Comparison of ENCODE assay signal across 17 cellular contexts in the genomic region with DNA sequence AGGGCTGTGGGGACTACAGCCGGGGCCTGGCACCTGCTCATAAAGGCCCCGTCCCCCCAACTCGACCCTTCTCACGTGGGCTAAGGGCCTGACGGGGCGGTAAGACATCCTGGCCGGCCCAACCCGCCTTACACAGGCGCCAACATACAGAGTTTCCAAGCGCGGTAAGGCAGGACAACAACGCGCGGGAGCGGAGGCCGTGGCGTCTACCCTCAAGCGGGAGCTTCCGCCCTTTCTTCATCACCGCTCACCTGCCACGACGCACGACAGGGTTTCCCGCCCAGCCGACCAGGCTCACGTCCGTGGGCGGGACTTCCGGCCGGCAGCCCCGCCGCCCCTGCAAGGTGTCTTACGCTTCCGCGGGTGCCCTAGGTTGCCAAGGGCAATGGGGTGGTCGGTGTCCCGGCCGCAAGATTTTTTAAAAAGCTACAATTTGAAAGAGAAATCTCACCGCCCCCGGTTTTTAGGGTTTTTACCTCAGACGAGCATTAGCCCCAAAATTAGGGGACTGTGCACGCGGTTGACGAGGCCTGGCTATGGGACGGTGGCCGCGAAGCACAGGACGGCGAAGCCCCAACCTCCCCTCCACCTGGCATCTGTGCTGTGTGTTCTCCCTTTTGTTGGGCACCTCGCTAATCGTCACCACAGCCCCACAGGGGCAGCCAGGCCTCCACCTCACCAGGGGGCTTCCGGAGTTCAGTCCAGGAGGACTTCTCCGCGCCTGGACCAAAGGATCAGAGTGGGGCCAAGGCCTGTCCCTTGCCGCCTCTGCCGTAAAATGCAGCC. TPM values are rescaled to one million over a fixed set of nuclear protein-coding genes. Genes with fewer than 3 reads are reported as not detected.
DNase-seq lines count a peak whose midpoint lies in the region; ATAC-seq, FAIRE-seq and TF ChIP-seq lines count a peak whose summit lies in the region.
"Had no signal": no experiment of that assay in that cellular context is flagged by ENCODE, and none has a peak within 500 bp of the region (broad histone marks: within the 10 kb centered on the region; RNA-seq: fewer than 3 reads in every experiment).

A gene with protein sequence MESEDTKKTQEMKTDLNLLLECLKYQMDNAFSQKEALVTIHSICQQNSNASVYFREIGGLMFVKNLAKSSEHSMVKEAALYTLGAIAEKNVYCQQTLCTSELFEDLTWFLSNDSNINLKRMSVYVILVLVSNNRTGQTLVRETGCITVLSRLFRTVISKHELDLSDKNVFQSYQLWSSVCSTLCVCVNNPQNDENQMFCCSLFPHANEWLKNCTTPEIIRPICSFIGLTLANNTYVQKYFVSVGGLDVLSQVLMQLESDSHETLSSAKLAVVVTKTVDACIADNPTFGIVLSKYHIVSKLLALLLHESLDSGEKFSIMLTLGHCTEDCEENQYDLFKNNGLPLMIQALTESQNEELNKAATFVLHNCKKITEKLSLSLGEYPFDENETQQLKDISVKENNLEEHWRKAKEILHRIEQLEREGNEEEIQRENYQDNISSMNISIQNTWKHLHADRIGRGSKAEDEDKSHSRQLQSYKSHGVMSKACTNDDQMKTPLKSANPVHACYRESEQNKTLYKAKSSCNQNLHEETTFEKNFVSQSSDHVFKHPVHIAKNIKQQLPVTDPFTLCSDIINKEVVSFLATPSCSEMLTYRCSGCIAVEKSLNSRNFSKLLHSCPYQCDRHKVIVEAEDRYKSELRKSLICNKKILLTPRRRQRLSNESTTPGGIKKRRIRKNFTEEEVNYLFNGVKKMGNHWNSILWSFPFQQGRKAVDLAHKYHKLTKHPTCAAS (minus strand): TSS at position 265 of the 786 bp plus-strand sequence. CDS start 4,786 bp downstream, outside the sequence.

- H2BK20ac ChIP-seq in H1 (ENCODE audit: low read length) = no peak within 1 kb of the TSS

- H3K36me3 ChIP-seq in DND-41 (ENCODE audit: insufficient read depth, low read length) = peaks cover 47% of the 10 kb centered on the region
- H3K36me3 ChIP-seq in H1 (ENCODE audit: control insufficient read depth in 2 of 4, insufficient read depth in 4 of 4, low read length in 3 of 4) = peaks cover 12 to 39% (median 24%) of the 10 kb centered on the region in 4 experiments

- H4K91ac ChIP-seq in H1 (replicated peaks; ENCODE audit: insufficient read length, low read length) = no peak within 1 kb of the TSS

- H3K79me1 ChIP-seq in H1 (ENCODE audit: low read depth, low read length) = no peaks in the 10 kb centered on the region

- H3K4me1 ChIP-seq in DND-41 (ENCODE audit: insufficient read depth, low read length) = no peaks in the 10 kb centered on the region
- H3K4me1 ChIP-seq in H1 (replicated peaks in 1 of 4; ENCODE audit: control insufficient read depth in 3 of 4, insufficient read depth in 4 of 4, low read length in 3 of 4) = no peaks in the 10 kb centered on the region; a peak in 1 of 7 replicates
- H3K4me1 ChIP-seq: BE2C had no signal

- WGBS in H1 (ENCODE audit: extremely low coverage in 1 of 2, insufficient coverage in 1 of 2, insufficient read length in 1 of 2, insufficient replicate concordance in 2 of 2, low coverage in 1 of 2, low lambda C conversion rate in 2 of 2, missing lambda C conversion rate in 1 of 2), 2 experiments = 92% methylated on average over 48 of the region's 56 CpGs; no CpG with 5 or more reads in 1 of the 2 experiments

- no peak for TF ChIP-seq RAD21 in H1 (IDR thresholded peaks at IDR 0.05 in 1 of 2, conservative IDR thresholded peaks at IDR 0.05 in 1 of 2; ENCODE audit: low read depth in 2 of 2, low read length in 2 of 2)

- H3K4me3 Mint-ChIP-seq in stimulated activated naive B cell treated with anti-CD40 and anti-IgM and Interleukin-4, amounts not matched to agents 10 μg/mL and 1 μg/mL and 100 μg/mL, for 72 hours = no peak within 1 kb of the TSS
- H3K4me3 Mint-ChIP-seq: CD4-positive, alpha-beta T cell had no signal

- no peaks in the 10 kb centered on the region for H3K27me3 Mint-ChIP-seq in stimulated activated naive B cell treated with anti-CD40 and anti-IgM and Interleukin-4, amounts not matched to agents 10 μg/mL and 1 μg/mL and 100 μg/mL, for 72 hours
- H3K27me3 Mint-ChIP-seq: CD4-positive, alpha-beta T cell had no signal

- H4K5ac ChIP-seq in H1 (ENCODE audit: insufficient read length, low read depth, low read length) = no peak within 1 kb of the TSS

- CTCF ChIA-PET in H1 (lab: Charles Lee; ENCODE audit: partially characterized antibody) = interaction anchor here (0.7 to 1.4 kb wide), 3 partner anchors 28 to 1009 kb away, joined by 3 to 5 read pairs (median 4); a partner anchor contains a TSS

- peak within 1 kb of the TSS; percentile 47 for H3K27ac Mint-ChIP-seq in stimulated activated naive B cell treated with anti-CD40 and anti-IgM and Interleukin-4, amounts not matched to agents 10 μg/mL and 1 μg/mL and 100 μg/mL, for 72 hours
- H3K27ac Mint-ChIP-seq: CD4-positive, alpha-beta T cell had no signal

- H3K14ac ChIP-seq in H1 (ENCODE audit: insufficient read length) = no peak within 1 kb of the TSS

- H2BK120ac ChIP-seq in H1 (replicated peaks; ENCODE audit: low read depth, low read length) = no peak within 1 kb of the TSS

- H3K4me2 ChIP-seq in DND-41 (ENCODE audit: insufficient read depth, low read length) (no peak within 1 kb of the TSS), H1 (ENCODE audit: insufficient read depth in 1 of 2, low read depth in 2 of 2, low read length in 2 of 2) (no peak within 1 kb of the TSS)

- H2BK5ac ChIP-seq in H1 (ENCODE audit: low read depth, low read length) = no peak within 1 kb of the TSS

- H2BK12ac ChIP-seq in H1 (ENCODE audit: low read depth, low read length) = no peak within 1 kb of the TSS

- H3K4ac ChIP-seq in H1 (replicated peaks; ENCODE audit: insufficient read length, low read depth, low read length) = no peak within 1 kb of the TSS

- no peak within 1 kb of the TSS for H2AFZ ChIP-seq in DND-41 (ENCODE audit: low read depth, low read length)
- H2AFZ ChIP-seq in H1 (ENCODE audit: low read length) = no peak within 1 kb of the TSS

- H3K9me3 ChIP-seq in DND-41 (ENCODE audit: insufficient read depth, low read length, severe bottlenecking) (no peaks in the 10 kb centered on the region), H1 (ENCODE audit: insufficient read depth in 2 of 2, low read depth in 1 of 2, low read length in 1 of 2) (no peaks in the 10 kb centered on the region)
- H3K9me3 ChIP-seq: BE2C had no signal

- TF ChIP-seq EP300 in H1 (IDR thresholded peaks at IDR 0.05; ENCODE audit: borderline replicate concordance in 1 of 2, low read depth in 2 of 2, low read length in 2 of 2) = no peak

- no peak within 1 kb of the TSS for H2AK5ac ChIP-seq in H1 (ENCODE audit: low read depth, low read length)

- peaks cover 32 to 34% of the 10 kb centered on the region in 2 donors for H3K36me3 Mint-ChIP-seq in stimulated activated naive B cell treated with anti-CD40 and anti-IgM and Interleukin-4, amounts not matched to agents 10 μg/mL and 1 μg/mL and 100 μg/mL, for 72 hours

- H3K23me2 ChIP-seq in H1 (ENCODE audit: low read depth, low read length) = no peaks in the 10 kb centered on the region

- H3K4me1 Mint-ChIP-seq in stimulated activated naive B cell treated with anti-CD40 and anti-IgM and Interleukin-4, amounts not matched to agents 10 μg/mL and 1 μg/mL and 100 μg/mL, for 72 hours = no peaks in the 10 kb centered on the region

- H3K18ac ChIP-seq in H1 (ENCODE audit: extremely low read depth, low read length) = no peak within 1 kb of the TSS

- no peaks in the 10 kb centered on the region for H3K9me3 Mint-ChIP-seq in stimulated activated naive B cell treated with anti-CD40 and anti-IgM and Interleukin-4, amounts not matched to agents 10 μg/mL and 1 μg/mL and 100 μg/mL, for 72 hours
- H3K9me3 Mint-ChIP-seq: CD4-positive, alpha-beta T cell had no signal

- H3K27ac ChIP-seq in DND-41 (ENCODE audit: low read length) = no peak within 1 kb of the TSS
- no peak within 1 kb of the TSS for H3K27ac ChIP-seq in H1 (ENCODE audit: low read depth, low read length)

- H4K8ac ChIP-seq in H1 (ENCODE audit: extremely low read depth, insufficient read depth, low read length) = peak within 1 kb of the TSS; percentile 35; the same call in 1 of the 2 replicates

- H3K9ac ChIP-seq in DND-41 (ENCODE audit: low read depth, low read length) (no peak within 1 kb of the TSS), H1 (replicated peaks in 1 of 4; ENCODE audit: extremely low read depth in 1 of 4, low read depth in 3 of 4, low read length in 3 of 4) (no peak within 1 kb of the TSS)

- TF ChIP-seq CTCF in DND-41 (IDR thresholded peaks at IDR 0.05; ENCODE audit: borderline replicate concordance, extremely low read depth, low read length, poor library complexity, severe bottlenecking) (no peak), H1 (IDR thresholded peaks at IDR 0.05; ENCODE audit: control extremely low read depth in 1 of 3, insufficient read depth in 1 of 3, low read depth in 1 of 3, low read length in 3 of 3) (no peak), D721Med (IDR thresholded peaks at IDR 0.05; ENCODE audit: insufficient read depth, missing control alignments) (no peak)

- no peaks in the 10 kb centered on the region for H3K79me2 ChIP-seq in DND-41 (ENCODE audit: insufficient read depth, low read length)
- no peaks in the 10 kb centered on the region for H3K79me2 ChIP-seq in H1 (ENCODE audit: control insufficient read depth in 1 of 2, insufficient read depth in 2 of 2, low read length in 2 of 2)

- POLR2A ChIA-PET in H1 (lab: Charles Lee; ENCODE audit: partially characterized antibody) = interaction anchor here (0.6 to 1.7 kb wide), 11 partner anchors 9 to 75 kb away, joined by 3 to 6 read pairs (median 3); a partner anchor contains a TSS

- H3K56ac ChIP-seq in H1 (replicated peaks; ENCODE audit: insufficient read length, low read depth, low read length) = no peak within 1 kb of the TSS

- ATAC-seq in DND-41 (ENCODE audit: insufficient read depth, low read depth) (0 out of 3 replicates have a peak, but pooled peaks have one; percentile 9), GM21447 (IDR thresholded peaks at IDR 0.05; ENCODE audit: unreplicated experiment) (no peak)
- ATAC-seq in stimulated activated naive B cell treated with anti-CD40 and anti-IgM and Interleukin-4, amounts not matched to agents 10 μg/mL and 1 μg/mL and 100 μg/mL, for 72 hours (replicated peaks) = no peak

- H4K20me1 ChIP-seq in DND-41 (ENCODE audit: insufficient read depth, low read length) = no peaks in the 10 kb centered on the region
- H4K20me1 ChIP-seq in H1 (replicated peaks in 1 of 2; ENCODE audit: control insufficient read depth in 1 of 2, insufficient read depth in 2 of 2, low read length in 2 of 2) = no peaks in the 10 kb centered on the region

- no peak within 1 kb of the TSS for H2BK15ac ChIP-seq in H1 (ENCODE audit: low read length)

- no peak within 1 kb of the TSS for H3K23ac ChIP-seq in H1 (ENCODE audit: insufficient read length)

- no peak for DNase-seq in DND-41
- peak; percentile 10 for DNase-seq in GM12892 (ENCODE audit: insufficient read length)
- DNase-seq in H1 (ENCODE audit: low read depth in 1 of 2, low spot score in 2 of 2) = peak in 1 of 2 experiments; percentile 52
- DNase-seq in stimulated activated naive B cell treated with anti-CD40 and anti-IgM and Interleukin-4, amounts not matched to agents 10 μg/mL and 1 μg/mL and 100 μg/mL, for 72 hours = no peak
- DNase-seq in NCI-H1694 (lab: John Stamatoyannopoulos, UW) = no peak
- no peak for DNase-seq in D721Med (ENCODE audit: insufficient read length, low spot score)
- DNase-seq: BE2C; Calu3; CD4-positive, alpha-beta T cell; DMS79; NCI-H1930; NCI-H446 treated with DMSO at 0.1 percent for 48 hours; NK-92 treated with Interleukin-12 subunit alpha and Interleukin-12 subunit beta, amount 100 ng/mL, for 24 hours; SIG-M5 had no signal

- no peak; the same call in 1 of the 2 replicates for TF ChIP-seq POLR2A in GM12892 (IDR thresholded peaks at IDR 0.05; ENCODE audit: low read depth, low read length)
- TF ChIP-seq POLR2A in H1 (IDR thresholded peaks at IDR 0.05; ENCODE audit: control extremely low read depth in 1 of 2, low read depth in 2 of 2, low read length in 2 of 2) = no peak

- H3K27me3 ChIP-seq in DND-41 (ENCODE audit: insufficient read depth, low read length, poor library complexity) (no peaks in the 10 kb centered on the region), H1 (replicated peaks in 1 of 4; ENCODE audit: control insufficient read depth in 3 of 4, extremely low read depth in 1 of 4, insufficient read depth in 3 of 4, low read length in 3 of 4) (no peaks in the 10 kb centered on the region)
- H3K27me3 ChIP-seq: BE2C had no signal

- no peak for FAIRE-seq in GM12892 (lab: Jason Lieb, UNC)
- no peak for FAIRE-seq in H1 (lab: Jason Lieb, UNC)
- no peak for FAIRE-seq in D721Med (lab: Jason Lieb, UNC)
- FAIRE-seq: G401.6 had no signal

- H3K4me3 ChIP-seq in DND-41 (ENCODE audit: low read depth in 1 of 2, low read length in 2 of 2) (no peak within 1 kb of the TSS), H1 (ENCODE audit: extremely low read depth in 1 of 4, insufficient read depth in 2 of 4, low read depth in 3 of 4, low read length in 4 of 4) (no peak within 1 kb of the TSS)

RNA-seq across cellular contexts. Expression of the gene that starts here (rescaled TPM):
- not detected for polyA plus RNA-seq in GM12892 (2012; ENCODE audit: missing spikeins)
- total RNA-seq in H1 (2021; fragmentation: NEBNext Ultra II Directional; extraction: Animal tissue kit (Norgen Biotek cat#: 25700)) = not detected in 2 replicates
- polyA plus RNA-seq in H1 (2011; rRNA removed) = not detected in 2 replicates
- 0.13 TPM for polyA plus RNA-seq in H1 (2011; cell fraction: cytosol; rRNA removed)
- not detected for polyA plus RNA-seq in H1 (2011; cell fraction: nucleus; rRNA removed)
- polyA plus RNA-seq in H1 (2012, experiment 1 of 2) = not detected in 4 replicates
- not detected for polyA plus RNA-seq in H1 (2012, experiment 2 of 2)
- polyA plus RNA-seq in H1 (2013, experiment 1 of 2) = not detected
- not detected for polyA plus RNA-seq in H1 (2013, experiment 2 of 2)
- polyA minus RNA-seq in H1 (2011; rRNA and poly(A)+ RNA removed) = not detected in 2 replicates
- not detected for polyA minus RNA-seq in H1 (2011; cell fraction: cytosol; rRNA and poly(A)+ RNA removed)
- polyA minus RNA-seq in H1 (2011; cell fraction: nucleus; rRNA and poly(A)+ RNA removed) = not detected
- polyA plus RNA-seq: AG04450 had no signal
